Comparison of ENCODE assay signal across 8 cellular contexts in the genomic region with DNA sequence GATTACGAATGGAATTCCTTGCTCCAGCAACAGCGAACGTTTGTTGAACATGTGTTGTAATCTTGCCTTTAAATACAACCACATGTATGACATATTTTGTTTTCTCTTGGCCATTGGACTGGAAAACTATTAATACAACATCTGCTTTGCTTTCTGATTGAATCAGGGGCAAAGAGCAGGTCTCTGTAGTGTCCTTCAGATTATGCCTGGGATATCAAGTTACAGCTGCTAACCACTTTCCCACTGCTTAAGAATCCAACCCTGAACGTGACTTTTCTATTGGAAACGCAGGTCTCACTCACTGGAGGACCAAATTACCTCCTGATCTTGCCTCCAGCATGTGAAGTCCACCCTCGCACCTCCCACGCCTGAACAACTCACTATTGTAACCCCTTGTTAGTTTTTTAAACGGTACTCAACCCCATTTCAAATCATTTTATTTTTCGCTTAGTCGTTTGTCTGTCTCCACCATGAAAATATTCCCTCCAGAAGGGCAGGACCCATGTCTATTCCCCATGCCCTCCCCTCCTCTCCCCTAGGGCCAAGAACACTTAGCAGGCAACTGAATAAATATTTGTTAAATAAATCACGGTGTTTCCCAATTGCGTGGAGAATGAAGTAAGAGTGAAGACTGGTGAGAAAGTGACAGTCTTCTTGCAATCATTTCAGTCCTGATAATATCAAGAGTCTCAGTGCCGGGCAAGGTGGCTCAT. TPM values are rescaled to one million over a fixed set of nuclear protein-coding genes. Genes with fewer than 3 reads are reported as not detected.
DNase-seq lines count a peak whose midpoint lies in the region; ATAC-seq and TF ChIP-seq lines count a peak whose summit lies in the region.

No MANE protein-coding gene starts in this region.

- H3K4me3 ChIP-seq in H7 (ENCODE audit: insufficient read depth, low read depth, low read length) (no peak overlapping the region), fibroblast of the aortic adventitia (ENCODE audit: low read depth, low read length) (no peak overlapping the region), sigmoid colon (no peak overlapping the region)

- H3K36me3 ChIP-seq in H7 (replicated peaks; ENCODE audit: control insufficient read depth, insufficient read depth, low read length) (no peaks in the 10 kb centered on the region), sigmoid colon (no peaks in the 10 kb centered on the region)

- peak overlapping the region; percentile 6 to 73 (median 37) for H3K27ac ChIP-seq in sigmoid colon

- H3K9me3 ChIP-seq in sigmoid colon, result no peaks in the 10 kb centered on the region

- H3K27me3 ChIP-seq in H7 (ENCODE audit: control insufficient read depth, insufficient read depth, low read length), result no peaks in the 10 kb centered on the region
- H3K27me3 ChIP-seq in sigmoid colon, result no peaks in the 10 kb centered on the region

- ATAC-seq in GM18519 (IDR thresholded peaks at IDR 0.05; ENCODE audit: low FRiP score, unreplicated experiment) (no peak), GM21737 (IDR thresholded peaks at IDR 0.05; ENCODE audit: unreplicated experiment) (no peak)

- no peak for TF ChIP-seq EP300 in sigmoid colon (IDR thresholded peaks at IDR 0.05)

- WGBS in sigmoid colon, 2 donors, result 64 to 65% methylated on average over 13 of the region's 13 CpGs

- in situ Hi-C loops in KBM-7 (cut with MboI; ENCODE audit: low pct_unique_long_range_greater_than_20kb, low sequenced_read_pairs), result no loop called here

- TF ChIP-seq CTCF in fibroblast of the aortic adventitia (IDR thresholded peaks at IDR 0.05; ENCODE audit: insufficient read depth, low read length), result no peak
- no peak for TF ChIP-seq CTCF in sigmoid colon (IDR thresholded peaks at IDR 0.05)

- intact Hi-C loops in sigmoid colon (cut with DNase I), result no loop called here

- H3K4me1 ChIP-seq in sigmoid colon, result peaks cover 0 to 3% (median 0%) of the 10 kb centered on the region in 4 donors

- DNase-seq in H7 (peak; percentile 24), fibroblast of the aortic adventitia (ENCODE audit: low read depth) (peak; percentile 83), sigmoid colon (no peak), KBM-7 (no peak)
- no peak for DNase-seq in activated CD4-positive, CD25-positive, alpha-beta regulatory T cell (lab: John Stamatoyannopoulos, UW)

- TF ChIP-seq POLR2A in sigmoid colon (IDR thresholded peaks at IDR 0.05), result no peak

TF ChIP-seq in PFSK-1, 5 proteins besides CTCF, POLR2A, EP300 and RAD21:
- TF ChIP-seq FOXP2 (optimal IDR thresholded peaks at IDR 0.05; ENCODE audit: borderline replicate concordance, extremely low read depth, extremely low read length, insufficient read depth) (no peak), TAF1 (IDR thresholded peaks at IDR 0.05; ENCODE audit: borderline replicate concordance, insufficient read depth, low read length) (0 out of 2 replicates have a peak, but pooled peaks have one; percentile 9)
- TF ChIP-seq, protein P1, sequence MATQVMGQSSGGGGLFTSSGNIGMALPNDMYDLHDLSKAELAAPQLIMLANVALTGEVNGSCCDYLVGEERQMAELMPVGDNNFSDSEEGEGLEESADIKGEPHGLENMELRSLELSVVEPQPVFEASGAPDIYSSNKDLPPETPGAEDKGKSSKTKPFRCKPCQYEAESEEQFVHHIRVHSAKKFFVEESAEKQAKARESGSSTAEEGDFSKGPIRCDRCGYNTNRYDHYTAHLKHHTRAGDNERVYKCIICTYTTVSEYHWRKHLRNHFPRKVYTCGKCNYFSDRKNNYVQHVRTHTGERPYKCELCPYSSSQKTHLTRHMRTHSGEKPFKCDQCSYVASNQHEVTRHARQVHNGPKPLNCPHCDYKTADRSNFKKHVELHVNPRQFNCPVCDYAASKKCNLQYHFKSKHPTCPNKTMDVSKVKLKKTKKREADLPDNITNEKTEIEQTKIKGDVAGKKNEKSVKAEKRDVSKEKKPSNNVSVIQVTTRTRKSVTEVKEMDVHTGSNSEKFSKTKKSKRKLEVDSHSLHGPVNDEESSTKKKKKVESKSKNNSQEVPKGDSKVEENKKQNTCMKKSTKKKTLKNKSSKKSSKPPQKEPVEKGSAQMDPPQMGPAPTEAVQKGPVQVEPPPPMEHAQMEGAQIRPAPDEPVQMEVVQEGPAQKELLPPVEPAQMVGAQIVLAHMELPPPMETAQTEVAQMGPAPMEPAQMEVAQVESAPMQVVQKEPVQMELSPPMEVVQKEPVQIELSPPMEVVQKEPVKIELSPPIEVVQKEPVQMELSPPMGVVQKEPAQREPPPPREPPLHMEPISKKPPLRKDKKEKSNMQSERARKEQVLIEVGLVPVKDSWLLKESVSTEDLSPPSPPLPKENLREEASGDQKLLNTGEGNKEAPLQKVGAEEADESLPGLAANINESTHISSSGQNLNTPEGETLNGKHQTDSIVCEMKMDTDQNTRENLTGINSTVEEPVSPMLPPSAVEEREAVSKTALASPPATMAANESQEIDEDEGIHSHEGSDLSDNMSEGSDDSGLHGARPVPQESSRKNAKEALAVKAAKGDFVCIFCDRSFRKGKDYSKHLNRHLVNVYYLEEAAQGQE (IDR thresholded peaks at IDR 0.05; ENCODE audit: insufficient read depth in 1 of 2, low read depth in 2 of 2, low read length in 2 of 2), result 0 out of 4 replicates have a peak, but pooled peaks of 1 of the 2 experiments have one; percentile 18

RNA-seq across cellular contexts. Expression of gene MRTFB, which starts 57.4 kb away (rescaled TPM):
- total RNA-seq in H7 (2014; rRNA removed; shearing (Covaris generic)), result 4.5 and 5.7 TPM in 2 replicates
- 6.2 TPM for polyA plus RNA-seq in PFSK-1 (2012; ENCODE audit: insufficient read length, low read depth)
- total RNA-seq in fibroblast of the aortic adventitia (ENCODE audit: low replicate concordance) (13.2 and 29.2 TPM in 2 replicates), sigmoid colon (10 to 100 TPM; 23.2 to 44.6 (median 29.3) TPM)
- polyA plus RNA-seq in sigmoid colon, result 1 to 10 TPM; 4.6 to 9.8 (median 5.4) TPM

Comparison
In these comparisons a context has a peak if more than half of its experiments do, and no peak if none do; other contexts are left out.
1. DNase-seq: peak in H7 (single experiment) and fibroblast of the aortic adventitia (single experiment); none in sigmoid colon (single experiment), KBM-7 (single experiment) and activated CD4-positive, CD25-positive, alpha-beta regulatory T cell (0 of 4).